Comparison of ENCODE assay signal across 14 cellular contexts in the genomic region with DNA sequence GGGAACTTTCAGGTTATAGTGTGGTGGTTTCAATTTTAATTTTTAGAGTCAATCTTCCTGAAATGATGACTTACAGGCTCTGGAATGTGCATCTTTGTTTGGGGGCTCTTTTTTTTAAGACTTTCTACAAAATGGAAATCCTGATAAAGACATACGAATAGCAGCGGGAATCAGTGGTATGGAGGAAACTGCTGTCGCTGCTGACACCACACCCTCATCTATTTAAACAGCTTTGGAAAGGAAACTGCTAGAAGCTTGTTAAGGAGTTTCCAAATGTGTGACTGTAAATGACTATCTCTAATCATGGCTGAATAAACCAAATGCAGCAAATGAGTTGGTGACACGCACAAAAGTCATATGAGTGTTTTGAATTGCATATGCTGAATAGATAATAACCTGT.
DNase-seq lines count a peak whose midpoint lies in the region; ATAC-seq and TF ChIP-seq lines count a peak whose summit lies in the region.
"Had no signal": no experiment of that assay in that cellular context is flagged by ENCODE, and none has a peak within 500 bp of the region (broad histone marks: within the 10 kb centered on the region; RNA-seq: fewer than 3 reads in every experiment).

No MANE protein-coding gene starts in this region.

- peak; percentile 46 for ATAC-seq in Right ventricle myocardium superior (ENCODE audit: poor library complexity)
- peak in 1 of 2 donors; percentile 38 for ATAC-seq in left cardiac atrium
- ATAC-seq in HG03565 (IDR thresholded peaks at IDR 0.05; ENCODE audit: unreplicated experiment): no peak
- ATAC-seq: HCT116 had no signal

- DNase-seq in Right ventricle myocardium superior: no peak
- DNase-seq in cardiac septum (ENCODE audit: low spot score): no peak
- DNase-seq in cardiac fibroblast (ENCODE audit: low read depth in 2 of 2): peak; percentile 20 to 68
- DNase-seq in left cardiac atrium: peak; percentile 24
- DNase-seq in substantia nigra (lab: John Stamatoyannopoulos, UW): no peak
- no peak for DNase-seq in HuH-7 (ENCODE audit: low spot score)
- DNase-seq in AG08396 (ENCODE audit: low spot score): no peak
- DNase-seq: AML-193, Calu3, NCI-H1436 treated with DMSO at 0.1 percent for 48 hours, NCI-H2107, NCI-H774 had no signal

- H3K27ac ChIP-seq in substantia nigra (ENCODE audit: low read depth, low read length, poor library complexity, severe bottlenecking): peak overlapping the region; percentile 9

- intact Hi-C loops in Right ventricle myocardium superior (cut with DNase I): no loop called here
- intact Hi-C loops in cardiac septum (cut with DNase I): no loop called here
- intact Hi-C loops in left cardiac atrium (cut with DNase I): no loop called here

- TF ChIP-seq CTCF in cardiac fibroblast (IDR thresholded peaks at IDR 0.05; ENCODE audit: low read depth, low read length): no peak

- no peak overlapping the region for H3K4me3 ChIP-seq in cardiac fibroblast (replicated peaks in 1 of 2; ENCODE audit: low read depth in 2 of 2, low read length in 2 of 2)

Comparison
In these comparisons a context has a peak if more than half of its experiments do, and no peak if none do; other contexts are left out.
1. DNase-seq: peak in cardiac fibroblast (2 of 2) and left cardiac atrium (single experiment); none in Right ventricle myocardium superior (single experiment), cardiac septum (single experiment), substantia nigra (0 of 49), HuH-7 (single experiment) and AG08396 (single experiment).